Comparison of ENCODE assay signal across 1 cellular context in the genomic region with DNA sequence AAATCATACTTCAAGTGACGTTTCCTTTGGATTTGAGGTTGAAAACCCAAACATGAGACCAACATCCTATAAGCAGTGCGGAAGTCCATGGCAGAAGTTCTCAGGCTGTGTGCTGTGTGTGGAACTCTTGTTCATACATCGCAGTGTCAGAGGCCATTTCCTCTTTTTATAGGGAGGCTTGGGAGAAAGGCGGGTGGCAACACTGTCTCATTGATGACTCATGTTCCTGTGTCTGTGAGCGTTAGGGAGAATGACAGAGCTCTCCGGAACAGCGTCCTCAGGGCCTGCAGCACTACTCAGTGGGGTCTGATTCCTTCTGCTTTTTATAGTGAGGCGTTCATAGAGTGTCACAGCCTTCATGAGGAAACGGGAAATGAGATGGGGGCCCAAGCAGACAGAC.
TF ChIP-seq lines count a peak whose summit lies in the region.

No MANE protein-coding gene starts in this region.

TF ChIP-seq in GM23338, 12 proteins besides CTCF, POLR2A, EP300 and RAD21 (continued from another document):
- TF ChIP-seq, protein P1, sequence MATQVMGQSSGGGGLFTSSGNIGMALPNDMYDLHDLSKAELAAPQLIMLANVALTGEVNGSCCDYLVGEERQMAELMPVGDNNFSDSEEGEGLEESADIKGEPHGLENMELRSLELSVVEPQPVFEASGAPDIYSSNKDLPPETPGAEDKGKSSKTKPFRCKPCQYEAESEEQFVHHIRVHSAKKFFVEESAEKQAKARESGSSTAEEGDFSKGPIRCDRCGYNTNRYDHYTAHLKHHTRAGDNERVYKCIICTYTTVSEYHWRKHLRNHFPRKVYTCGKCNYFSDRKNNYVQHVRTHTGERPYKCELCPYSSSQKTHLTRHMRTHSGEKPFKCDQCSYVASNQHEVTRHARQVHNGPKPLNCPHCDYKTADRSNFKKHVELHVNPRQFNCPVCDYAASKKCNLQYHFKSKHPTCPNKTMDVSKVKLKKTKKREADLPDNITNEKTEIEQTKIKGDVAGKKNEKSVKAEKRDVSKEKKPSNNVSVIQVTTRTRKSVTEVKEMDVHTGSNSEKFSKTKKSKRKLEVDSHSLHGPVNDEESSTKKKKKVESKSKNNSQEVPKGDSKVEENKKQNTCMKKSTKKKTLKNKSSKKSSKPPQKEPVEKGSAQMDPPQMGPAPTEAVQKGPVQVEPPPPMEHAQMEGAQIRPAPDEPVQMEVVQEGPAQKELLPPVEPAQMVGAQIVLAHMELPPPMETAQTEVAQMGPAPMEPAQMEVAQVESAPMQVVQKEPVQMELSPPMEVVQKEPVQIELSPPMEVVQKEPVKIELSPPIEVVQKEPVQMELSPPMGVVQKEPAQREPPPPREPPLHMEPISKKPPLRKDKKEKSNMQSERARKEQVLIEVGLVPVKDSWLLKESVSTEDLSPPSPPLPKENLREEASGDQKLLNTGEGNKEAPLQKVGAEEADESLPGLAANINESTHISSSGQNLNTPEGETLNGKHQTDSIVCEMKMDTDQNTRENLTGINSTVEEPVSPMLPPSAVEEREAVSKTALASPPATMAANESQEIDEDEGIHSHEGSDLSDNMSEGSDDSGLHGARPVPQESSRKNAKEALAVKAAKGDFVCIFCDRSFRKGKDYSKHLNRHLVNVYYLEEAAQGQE (IDR thresholded peaks at IDR 0.05; ENCODE audit: unreplicated experiment): no peak
- TF ChIP-seq STAT1 (IDR thresholded peaks at IDR 0.05; ENCODE audit: unreplicated experiment) (no peak), ZNF331 (CRISPR knock-in tag; IDR thresholded peaks at IDR 0.05; ENCODE audit: low read depth) (no peak), ETS1 (IDR thresholded peaks at IDR 0.05) (no peak), ZNF462 (CRISPR knock-in tag; IDR thresholded peaks at IDR 0.05) (no peak), EZH2phosphoT487 (IDR thresholded peaks at IDR 0.05; ENCODE audit: unreplicated experiment) (no peak), EZH2 (IDR thresholded peaks at IDR 0.05; ENCODE audit: low read depth, unreplicated experiment) (no peak), CREB1 (CRISPR knock-in tag; IDR thresholded peaks at IDR 0.05; ENCODE audit: low read depth) (no peak), POLR2AphosphoS5 (IDR thresholded peaks at IDR 0.05; ENCODE audit: low read depth) (no peak), ZNF114 (CRISPR knock-in tag; IDR thresholded peaks at IDR 0.05) (no peak)
